35 cellular contexts compared by ENCODE assay signal in genomic region chr3:194949592-194949991, GRCh38.
"Had no signal": no experiment of that assay in that cellular context is flagged by ENCODE, and none has a peak within 500 bp of the region (broad histone marks: within the 10 kb centered on the region; RNA-seq: fewer than 3 reads in every experiment).

No MANE protein-coding gene starts in this region.

- H3K27ac Mint-ChIP-seq: activated B cell treated with CpG ODN at 0.5 μM for 24 hours; activated CD4-positive, alpha-beta memory T cell treated with anti-CD3 and anti-CD28 coated beads, Interleukin-2, amount 10 ng/mL, durations not matched to agents 7 days and 5 days; activated CD4-positive, alpha-beta T cell treated with anti-CD3 and anti-CD28 coated beads, Interleukin-2, amount 10 ng/mL, durations not matched to agents 24 days and 14 days; activated CD8-positive, alpha-beta memory T cell treated with anti-CD3 and anti-CD28 coated beads, Interleukin-2, amount 10 ng/mL, durations not matched to agents 7 days and 5 days; activated CD8-positive, alpha-beta T cell treated with anti-CD3 and anti-CD28 coated beads, Interleukin-2, amount 10 ng/mL, durations not matched to agents 7 days and 5 days; activated naive CD4-positive, alpha-beta T cell treated with anti-CD3 and anti-CD28 coated beads, Interleukin-2, amount 10 ng/mL, durations not matched to agents 7 days and 5 days; activated naive CD4-positive, alpha-beta T cell treated with anti-CD3 and anti-CD28 coated beads, Interleukin-2, amount 50 U/mL, for 24 hours; activated naive CD8-positive, alpha-beta T cell; activated naive CD8-positive, alpha-beta T cell treated with anti-CD3 and anti-CD28 coated beads, Interleukin-2, amount 10 ng/mL, durations not matched to agents 7 days and 5 days; activated naive CD8-positive, alpha-beta T cell treated with anti-CD3 and anti-CD28 coated beads, Interleukin-2, amount 50 U/mL, for 24 hours; activated T-cell treated with anti-CD3 and anti-CD28 coated beads, Interleukin-2, amount 50 U/mL, for 24 hours; activated T-helper 2 cell treated with anti-CD3 and anti-CD28 coated beads, Interferon-gamma antibody, Interleukin-2, Interleukin-4, amounts not matched to agents 10 μg/mL and 5 μg/mL and 100 μg/mL, durations not matched to agents 14 hours and 24 hours and 36 hours; brain; T-cell; T-helper 1 cell treated with Interleukin-12 subunit alpha and Interleukin-12 subunit beta and Interleukin-4 antibody, amounts not matched to agents 30 μg/mL and 1 μg/mL, for 36 hours; T-helper 2 cell treated with Interferon-gamma antibody and Interleukin-4, amounts not matched to agents 5 μg/mL and 100 μg/mL, for 36 hours had no signal

- H3K27ac ChIP-seq: ascending aorta, cardiac muscle cell, VCaP had no signal

- H3K4me1 ChIP-seq: ascending aorta had no signal

- ATAC-seq: activated CD8-positive, alpha-beta memory T cell treated with anti-CD3 and anti-CD28 coated beads, Interleukin-2, amount 10 ng/mL, durations not matched to agents 7 days and 5 days; activated CD8-positive, alpha-beta T cell treated with anti-CD3 and anti-CD28 coated beads, Interleukin-2, amount 10 ng/mL, durations not matched to agents 7 days and 5 days; activated naive CD8-positive, alpha-beta T cell treated with anti-CD3 and anti-CD28 coated beads, Interleukin-2, amount 50 U/mL, for 24 hours; T-cell had no signal

- H3K4me3 Mint-ChIP-seq: activated B cell treated with CpG ODN at 0.5 μM for 24 hours; activated CD4-positive, alpha-beta memory T cell treated with anti-CD3 and anti-CD28 coated beads, Interleukin-2, amount 10 ng/mL, durations not matched to agents 7 days and 5 days; activated CD4-positive, alpha-beta T cell treated with anti-CD3 and anti-CD28 coated beads, Interleukin-2, amount 10 ng/mL, durations not matched to agents 24 days and 14 days; activated CD8-positive, alpha-beta memory T cell treated with anti-CD3 and anti-CD28 coated beads, Interleukin-2, amount 10 ng/mL, durations not matched to agents 7 days and 5 days; activated CD8-positive, alpha-beta T cell treated with anti-CD3 and anti-CD28 coated beads, Interleukin-2, amount 10 ng/mL, durations not matched to agents 7 days and 5 days; activated naive CD4-positive, alpha-beta T cell treated with anti-CD3 and anti-CD28 coated beads, Interleukin-2, amount 10 ng/mL, durations not matched to agents 7 days and 5 days; activated naive CD4-positive, alpha-beta T cell treated with anti-CD3 and anti-CD28 coated beads, Interleukin-2, amount 50 U/mL, for 24 hours; activated naive CD8-positive, alpha-beta T cell; activated naive CD8-positive, alpha-beta T cell treated with anti-CD3 and anti-CD28 coated beads, Interleukin-2, amount 10 ng/mL, durations not matched to agents 7 days and 5 days; activated naive CD8-positive, alpha-beta T cell treated with anti-CD3 and anti-CD28 coated beads, Interleukin-2, amount 50 U/mL, for 24 hours; activated T-cell treated with anti-CD3 and anti-CD28 coated beads, Interleukin-2, amount 50 U/mL, for 24 hours; brain; central memory CD8-positive, alpha-beta T cell; T-cell; T-helper 1 cell treated with Interleukin-12 subunit alpha and Interleukin-12 subunit beta and Interleukin-4 antibody, amounts not matched to agents 30 μg/mL and 1 μg/mL, for 36 hours; T-helper 2 cell treated with Interferon-gamma antibody and Interleukin-4, amounts not matched to agents 5 μg/mL and 100 μg/mL, for 36 hours had no signal

- H3K4me1 Mint-ChIP-seq: activated CD4-positive, alpha-beta memory T cell treated with anti-CD3 and anti-CD28 coated beads, Interleukin-2, amount 10 ng/mL, durations not matched to agents 7 days and 5 days; activated CD4-positive, alpha-beta T cell treated with anti-CD3 and anti-CD28 coated beads, Interleukin-2, amount 10 ng/mL, durations not matched to agents 24 days and 14 days; activated CD8-positive, alpha-beta memory T cell treated with anti-CD3 and anti-CD28 coated beads, Interleukin-2, amount 10 ng/mL, durations not matched to agents 7 days and 5 days; activated naive CD4-positive, alpha-beta T cell treated with anti-CD3 and anti-CD28 coated beads, Interleukin-2, amount 10 ng/mL, durations not matched to agents 7 days and 5 days; activated naive CD4-positive, alpha-beta T cell treated with anti-CD3 and anti-CD28 coated beads, Interleukin-2, amount 50 U/mL, for 24 hours; activated naive CD8-positive, alpha-beta T cell treated with anti-CD3 and anti-CD28 coated beads, Interleukin-2, amount 10 ng/mL, durations not matched to agents 7 days and 5 days; activated naive CD8-positive, alpha-beta T cell treated with anti-CD3 and anti-CD28 coated beads, Interleukin-2, amount 50 U/mL, for 24 hours; brain had no signal

- H3K9me3 Mint-ChIP-seq: activated CD4-positive, alpha-beta memory T cell treated with anti-CD3 and anti-CD28 coated beads, Interleukin-2, amount 10 ng/mL, durations not matched to agents 7 days and 5 days; activated CD4-positive, alpha-beta T cell treated with anti-CD3 and anti-CD28 coated beads, Interleukin-2, amount 10 ng/mL, durations not matched to agents 24 days and 14 days; activated naive CD4-positive, alpha-beta T cell treated with anti-CD3 and anti-CD28 coated beads, Interleukin-2, amount 10 ng/mL, durations not matched to agents 7 days and 5 days; activated naive CD4-positive, alpha-beta T cell treated with anti-CD3 and anti-CD28 coated beads, Interleukin-2, amount 50 U/mL, for 24 hours; activated T-helper 2 cell treated with anti-CD3 and anti-CD28 coated beads, Interferon-gamma antibody, Interleukin-2, Interleukin-4, amounts not matched to agents 10 μg/mL and 5 μg/mL and 100 μg/mL, durations not matched to agents 14 hours and 24 hours and 36 hours; central memory CD8-positive, alpha-beta T cell; T-helper 1 cell treated with Interleukin-12 subunit alpha and Interleukin-12 subunit beta and Interleukin-4 antibody, amounts not matched to agents 30 μg/mL and 1 μg/mL, for 36 hours; T-helper 2 cell treated with Interferon-gamma antibody and Interleukin-4, amounts not matched to agents 5 μg/mL and 100 μg/mL, for 36 hours had no signal

- H3K27me3 ChIP-seq: ascending aorta, cardiac muscle cell had no signal

- H3K36me3 ChIP-seq: ascending aorta, cardiac muscle cell had no signal

- H3K9me3 ChIP-seq: ascending aorta had no signal

- DNase-seq: activated B cell treated with CpG ODN at 0.5 μM for 24 hours; activated CD4-positive, alpha-beta memory T cell treated with anti-CD3 and anti-CD28 coated beads, Interleukin-2, amount 10 ng/mL, durations not matched to agents 7 days and 5 days; activated CD4-positive, alpha-beta T cell treated with anti-CD3 and anti-CD28 coated beads for 4 hours; activated CD4-positive, alpha-beta T cell treated with anti-CD3 and anti-CD28 coated beads, Interleukin-2, amount 10 ng/mL, durations not matched to agents 24 days and 14 days; activated CD4-positive, alpha-beta T cell treated with anti-CD3 and anti-CD28 coated beads, Interleukin-2, amount 50 U/mL, for 48 hours; activated CD4-positive, CD25-positive, alpha-beta regulatory T cell treated with anti-CD3 and anti-CD28 coated beads, Interleukin-2, amount 50 U/mL, for 72 hours; activated CD8-positive, alpha-beta memory T cell treated with anti-CD3 and anti-CD28 coated beads for 24 hours; activated CD8-positive, alpha-beta memory T cell treated with anti-CD3 and anti-CD28 coated beads, Interleukin-2, amount 10 ng/mL, durations not matched to agents 7 days and 5 days; activated CD8-positive, alpha-beta memory T cell treated with anti-CD3 and anti-CD28 coated beads, Interleukin-2, amount 50 U/mL, for 48 hours; activated CD8-positive, alpha-beta T cell treated with anti-CD3 and anti-CD28 coated beads, Interleukin-2, amount 10 ng/mL, durations not matched to agents 7 days and 5 days; activated effector memory CD4-positive, alpha-beta T cell treated with Interleukin-2 at 50 U/mL for 16 hours; activated gamma-delta T cell; activated naive CD4-positive, alpha-beta T cell treated with anti-CD3 and anti-CD28 coated beads, Interleukin-2, amount 10 ng/mL, durations not matched to agents 7 days and 5 days; activated naive CD4-positive, alpha-beta T cell treated with Interleukin-2 at 50 U/mL for 16 hours; activated naive CD8-positive, alpha-beta T cell treated with anti-CD3 and anti-CD28 coated beads, Interleukin-2, amount 10 ng/mL, durations not matched to agents 7 days and 5 days; activated naive CD8-positive, alpha-beta T cell treated with anti-CD3 and anti-CD28 coated beads, Interleukin-2, amount 50 U/mL, for 24 hours; activated T-cell treated with anti-CD3 and anti-CD28 coated beads, Interleukin-2, amount 50 U/mL, for 24 hours; activated T-cell treated with anti-CD3 and anti-CD28 coated beads, Interleukin-2, amount 50 U/mL, for 48 hours; amygdala; anterior cingulate cortex; caudate nucleus; cerebellar nuclear complex; T-cell; T-helper 2 cell; T-helper 9 cell had no signal

- H3K4me3 ChIP-seq: ascending aorta, cardiac muscle cell had no signal

- H3K27me3 Mint-ChIP-seq: activated B cell treated with CpG ODN at 0.5 μM for 24 hours; activated naive CD4-positive, alpha-beta T cell treated with anti-CD3 and anti-CD28 coated beads, Interleukin-2, amount 10 ng/mL, durations not matched to agents 7 days and 5 days; activated naive CD4-positive, alpha-beta T cell treated with anti-CD3 and anti-CD28 coated beads, Interleukin-2, amount 50 U/mL, for 24 hours; activated naive CD8-positive, alpha-beta T cell; activated naive CD8-positive, alpha-beta T cell treated with anti-CD3 and anti-CD28 coated beads, Interleukin-2, amount 10 ng/mL, durations not matched to agents 7 days and 5 days; activated naive CD8-positive, alpha-beta T cell treated with anti-CD3 and anti-CD28 coated beads, Interleukin-2, amount 50 U/mL, for 24 hours; activated T-cell treated with anti-CD3 and anti-CD28 coated beads, Interleukin-2, amount 50 U/mL, for 24 hours; central memory CD8-positive, alpha-beta T cell had no signal
